ENCODE assay signal across 8 cellular contexts in genomic region chr12:62435337-62436163, GRCh38.
A peak's percentile ranks its signal among the peaks of the same experiment; 100 is the strongest.
DNase-seq lines count a peak whose midpoint lies in the region; ATAC-seq and TF ChIP-seq lines count a peak whose summit lies in the region.

No MANE protein-coding gene starts in this region.

- H3K9ac ChIP-seq in HUES48 (ENCODE audit: low read depth, low read length) (no peak overlapping the region), iPS-18a (ENCODE audit: low read length) (no peak overlapping the region)

- in situ Hi-C loops in brain microvascular endothelial cell (cut with HindIII; ENCODE audit: low pct_ligation_motif_present, low sequenced_read_pairs): no loop called here

- H3K4me1 ChIP-seq in HUES48 (ENCODE audit: control insufficient read depth, insufficient read depth, low read length): peaks cover 5% of the 10 kb centered on the region; the same call in 1 of the 2 replicates
- H3K4me1 ChIP-seq in iPS-18a (ENCODE audit: control insufficient read depth, low read depth, low read length): no peaks in the 10 kb centered on the region

- peak overlapping the region; percentile 68 for H3K4me3 ChIP-seq in HUES48 (ENCODE audit: low read depth, low read length)
- H3K4me3 ChIP-seq in brain microvascular endothelial cell (ENCODE audit: low read depth, low read length): peak overlapping the region; percentile 58
- H3K4me3 ChIP-seq in iPS-18a (ENCODE audit: low read length): peak overlapping the region; percentile 53
- H3K4me3 ChIP-seq in retinal pigment epithelial cell (ENCODE audit: low read length): peak overlapping the region; percentile 54

- peaks cover 61% of the 10 kb centered on the region for H3K27me3 ChIP-seq in HUES48 (ENCODE audit: control insufficient read depth, insufficient read depth, low read length)
- no peaks in the 10 kb centered on the region for H3K27me3 ChIP-seq in brain microvascular endothelial cell (replicated peaks)
- peaks cover 53% of the 10 kb centered on the region for H3K27me3 ChIP-seq in iPS-18a (ENCODE audit: control insufficient read depth, insufficient read depth, low read length)

- ATAC-seq in GM21423 (IDR thresholded peaks at IDR 0.05; ENCODE audit: unreplicated experiment) (peak; percentile 84), HG03135 (IDR thresholded peaks at IDR 0.05; ENCODE audit: unreplicated experiment) (no peak)

- peak; percentile 77 for DNase-seq in DMS53 (lab: John Stamatoyannopoulos, UW)
- peak; percentile 8 for DNase-seq in SKM-1 treated with dmso at 0.1 percent for 144 hours (lab: John Stamatoyannopoulos, UW; ENCODE audit: unreplicated experiment)
- peak; percentile 62 for DNase-seq in brain microvascular endothelial cell
- no peak for DNase-seq in retinal pigment epithelial cell (ENCODE audit: low read depth)

- H3K27ac ChIP-seq in HUES48 (ENCODE audit: low read depth, low read length): no peak overlapping the region
- no peak overlapping the region for H3K27ac ChIP-seq in brain microvascular endothelial cell
- H3K27ac ChIP-seq in iPS-18a (ENCODE audit: low read length): no peak overlapping the region

- H3K9me3 ChIP-seq in HUES48 (ENCODE audit: control insufficient read depth, insufficient read depth, low read length) (no peaks in the 10 kb centered on the region), iPS-18a (ENCODE audit: control insufficient read depth, low read depth, low read length) (no peaks in the 10 kb centered on the region)

- TF ChIP-seq CTCF in brain microvascular endothelial cell (IDR thresholded peaks at IDR 0.05; ENCODE audit: low read depth, low read length, missing control alignments): peak; percentile 89
- TF ChIP-seq CTCF in retinal pigment epithelial cell (conservative IDR thresholded peaks at IDR 0.05; ENCODE audit: low read depth, low read length): peak; percentile 67

- H3K36me3 ChIP-seq in HUES48 (ENCODE audit: control insufficient read depth, insufficient read depth, low read length) (no peaks in the 10 kb centered on the region), brain microvascular endothelial cell (replicated peaks) (no peaks in the 10 kb centered on the region), iPS-18a (ENCODE audit: control insufficient read depth, low read depth, low read length) (no peaks in the 10 kb centered on the region)
